In genomic region chr10:85873063-85873462, GRCh38 we compare ENCODE assay signal across 5 cellular contexts.
"Had no signal": no experiment of that assay in that cellular context is flagged by ENCODE, and none has a peak within 500 bp of the region (broad histone marks: within the 10 kb centered on the region; RNA-seq: fewer than 3 reads in every experiment).

No MANE protein-coding gene starts in this region.

- ATAC-seq: GM23338, K562 had no signal

- H3K4me3 Mint-ChIP-seq: GM23338, H9 had no signal

- H3K4me3 ChIP-seq: GM23338, K562 had no signal

- DNase-seq: H9, HCEC 1CT, IMR-90 had no signal

- H3K27ac Mint-ChIP-seq: GM23338 had no signal

- H3K4me1 Mint-ChIP-seq: GM23338 had no signal
